21 cellular contexts compared by ENCODE assay signal in genomic region chr4:76078033-76078613, GRCh38. TPM values are rescaled to one million over a fixed set of nuclear protein-coding genes. Genes with fewer than 3 reads are reported as not detected.
A peak's percentile ranks its signal among the peaks of the same experiment; 100 is the strongest.
DNase-seq lines count a peak whose midpoint lies in the region; ATAC-seq and TF ChIP-seq lines count a peak whose summit lies in the region.
"Had no signal": no experiment of that assay in that cellular context is flagged by ENCODE, and none has a peak within 500 bp of the region (broad histone marks: within the 10 kb centered on the region; RNA-seq: fewer than 3 reads in every experiment).

No MANE protein-coding gene starts in this region.

- no peak overlapping the region for H3K9ac ChIP-seq in skeletal muscle satellite cell (ENCODE audit: low read depth, low read length)
- H3K9ac ChIP-seq: KMS-11 had no signal

- H3K27me3 Mint-ChIP-seq in activated CD4-positive, alpha-beta T cell treated with anti-CD3 and anti-CD28 coated beads, Interleukin-2, amount 10 ng/mL, durations not matched to agents 24 days and 14 days, result peaks cover 19% of the 10 kb centered on the region

- no peaks in the 10 kb centered on the region for H3K36me3 Mint-ChIP-seq in activated CD4-positive, alpha-beta T cell treated with anti-CD3 and anti-CD28 coated beads, Interleukin-2, amount 10 ng/mL, durations not matched to agents 24 days and 14 days (ENCODE audit: low read depth)
- H3K36me3 Mint-ChIP-seq: CD4-positive, alpha-beta memory T cell had no signal

- no peak for TF ChIP-seq CTCF in fibroblast of mammary gland (conservative IDR thresholded peaks at IDR 0.05; ENCODE audit: control insufficient read depth, insufficient read depth, low read depth, low read length)

- H3K4me3 ChIP-seq in fibroblast of mammary gland (ENCODE audit: control insufficient read depth, low read depth, low read length) (no peak overlapping the region), skeletal muscle satellite cell (ENCODE audit: low read length) (peak overlapping the region; percentile 33)
- H3K4me3 ChIP-seq: MG63 had no signal

- peaks cover 14% of the 10 kb centered on the region for H3K27me3 ChIP-seq in skeletal muscle satellite cell (ENCODE audit: control insufficient read depth, insufficient read depth, low read length)
- H3K27me3 ChIP-seq: BE2C, MG63 had no signal

- H3K4me2 ChIP-seq in skeletal muscle satellite cell (ENCODE audit: low read length), result peak overlapping the region; percentile 64
- H3K4me2 ChIP-seq: KMS-11 had no signal

- no peaks in the 10 kb centered on the region for H3K9me3 ChIP-seq in skeletal muscle satellite cell (replicated peaks; ENCODE audit: low read length)
- H3K9me3 ChIP-seq: BE2C, MG63 had no signal

- H3K27ac Mint-ChIP-seq in activated CD4-positive, alpha-beta T cell treated with anti-CD3 and anti-CD28 coated beads, Interleukin-2, amount 10 ng/mL, durations not matched to agents 24 days and 14 days, result no peak overlapping the region
- H3K27ac Mint-ChIP-seq: CD4-positive, alpha-beta memory T cell had no signal

- H3K9me3 Mint-ChIP-seq in activated CD4-positive, alpha-beta T cell treated with anti-CD3 and anti-CD28 coated beads, Interleukin-2, amount 10 ng/mL, durations not matched to agents 24 days and 14 days, result no peaks in the 10 kb centered on the region

- peaks cover 2% of the 10 kb centered on the region for H3K4me1 Mint-ChIP-seq in activated CD4-positive, alpha-beta T cell treated with anti-CD3 and anti-CD28 coated beads, Interleukin-2, amount 10 ng/mL, durations not matched to agents 24 days and 14 days
- H3K4me1 Mint-ChIP-seq: CD4-positive, alpha-beta memory T cell had no signal

- no peak for DNase-seq in Right ventricle myocardium inferior (ENCODE audit: missing footprints)
- DNase-seq in left cardiac atrium, result no peak
- peak; percentile 39 for DNase-seq in fibroblast of mammary gland (ENCODE audit: low read depth)
- peak; percentile 19 for DNase-seq in left kidney (ENCODE audit: low read depth, low spot score)
- DNase-seq in activated CD4-positive, alpha-beta T cell treated with anti-CD3 and anti-CD28 coated beads, Interleukin-2, amount 10 ng/mL, durations not matched to agents 24 days and 14 days, result no peak
- DNase-seq in SW480 (ENCODE audit: low spot score), result no peak
- no peak for DNase-seq in activated CD4-positive, alpha-beta T cell treated with anti-CD3 and anti-CD28 coated beads for 1 hour
- DNase-seq: 8988T, BE2C, Calu3, DMS53, H7, MG63, NCI-H1092, NCI-H2081 treated with DMSO at 0.1 percent for 48 hours, NCI-H226, NCI-H524 treated with DMSO at 0.1 percent for 48 hours had no signal

- no peaks in the 10 kb centered on the region for H3K36me3 ChIP-seq in skeletal muscle satellite cell (ENCODE audit: insufficient read depth, low read length)
- H3K36me3 ChIP-seq: BE2C, MG63 had no signal

- ATAC-seq in Right ventricle myocardium inferior, result peak; percentile 40
- ATAC-seq in left cardiac atrium, result no peak
- ATAC-seq: Panc1 had no signal

- no peak overlapping the region for H3K4me3 Mint-ChIP-seq in activated CD4-positive, alpha-beta T cell treated with anti-CD3 and anti-CD28 coated beads, Interleukin-2, amount 10 ng/mL, durations not matched to agents 24 days and 14 days
- H3K4me3 Mint-ChIP-seq: CD4-positive, alpha-beta memory T cell had no signal

- peaks cover 12% of the 10 kb centered on the region for H3K4me1 ChIP-seq in skeletal muscle satellite cell (ENCODE audit: control insufficient read depth, insufficient read depth, low read length)
- H3K4me1 ChIP-seq: BE2C had no signal

- intact Hi-C loops in Right ventricle myocardium inferior (cut with DNase I) (no loop called here), left cardiac atrium (cut with DNase I) (no loop called here)
- intact Hi-C loops in activated CD4-positive, alpha-beta T cell treated with anti-CD3 and anti-CD28 coated beads, Interleukin-2, amount 10 ng/mL, durations not matched to agents 24 days and 14 days (cut with micrococcal nuclease), result no loop called here

RNA-seq across cellular contexts. Expression of gene ART3, which starts 3.6 kb away (rescaled TPM):
- total RNA-seq in Right ventricle myocardium inferior (136 TPM), left cardiac atrium (10 to 100 TPM; 23.4 to 41.2 TPM)
- not detected in 2 replicates for total RNA-seq in skeletal muscle satellite cell (2012; rRNA removed)
- not detected in 2 replicates for total RNA-seq in activated CD4-positive, alpha-beta T cell treated with anti-CD3 and anti-CD28 coated beads, Interleukin-2, amount 10 ng/mL, durations not matched to agents 24 days and 14 days
- total RNA-seq: CD4-positive, alpha-beta memory T cell had no signal

RNA-seq across cellular contexts. Expression of gene CXCL11, which starts 42.3 kb away (rescaled TPM):
- not detected for total RNA-seq in Right ventricle myocardium inferior
- under 1 TPM in 1 of 2 donors, not detected in 1; 0.16 TPM for total RNA-seq in left cardiac atrium
- total RNA-seq in skeletal muscle satellite cell (2012; rRNA removed), result not detected in 2 replicates
- total RNA-seq in activated CD4-positive, alpha-beta T cell treated with anti-CD3 and anti-CD28 coated beads, Interleukin-2, amount 10 ng/mL, durations not matched to agents 24 days and 14 days, result 0.54 TPM in 1 of 2 replicates, not detected in the other
- total RNA-seq: CD4-positive, alpha-beta memory T cell; H7 had no signal

RNA-seq across cellular contexts. Expression of gene CXCL10, which starts 54.8 kb away (rescaled TPM):
- not detected for total RNA-seq in Right ventricle myocardium inferior
- total RNA-seq in left cardiac atrium, result under 1 TPM; 0.27 to 0.76 TPM
- not detected in 2 replicates for total RNA-seq in skeletal muscle satellite cell (2012; rRNA removed)
- total RNA-seq in activated CD4-positive, alpha-beta T cell treated with anti-CD3 and anti-CD28 coated beads, Interleukin-2, amount 10 ng/mL, durations not matched to agents 24 days and 14 days, result 3.4 and 4.3 TPM in 2 replicates
- total RNA-seq: H7 had no signal

Comparison
In these comparisons a context has a peak if more than half of its experiments do, and no peak if none do; other contexts are left out.
1. DNase-seq: peak in fibroblast of mammary gland (single experiment) and left kidney (single experiment); none in Right ventricle myocardium inferior (single experiment), left cardiac atrium (single experiment), activated CD4-positive, alpha-beta T cell treated with anti-CD3 and anti-CD28 coated beads, Interleukin-2, amount 10 ng/mL, durations not matched to agents 24 days and 14 days (single experiment), SW480 (single experiment) and activated CD4-positive, alpha-beta T cell treated with anti-CD3 and anti-CD28 coated beads for 1 hour (single experiment).
2. RNA of gene ART3, which starts 3.6 kb away (total RNA-seq): 136 TPM in Right ventricle myocardium inferior (single experiment) and 23.4 to 41.2 TPM in left cardiac atrium; not detected in activated CD4-positive, alpha-beta T cell treated with anti-CD3 and anti-CD28 coated beads, Interleukin-2, amount 10 ng/mL, durations not matched to agents 24 days and 14 days; every median in the first group is over 10 times any median in the second.